15 cellular contexts compared by ENCODE assay signal in the genomic region with DNA sequence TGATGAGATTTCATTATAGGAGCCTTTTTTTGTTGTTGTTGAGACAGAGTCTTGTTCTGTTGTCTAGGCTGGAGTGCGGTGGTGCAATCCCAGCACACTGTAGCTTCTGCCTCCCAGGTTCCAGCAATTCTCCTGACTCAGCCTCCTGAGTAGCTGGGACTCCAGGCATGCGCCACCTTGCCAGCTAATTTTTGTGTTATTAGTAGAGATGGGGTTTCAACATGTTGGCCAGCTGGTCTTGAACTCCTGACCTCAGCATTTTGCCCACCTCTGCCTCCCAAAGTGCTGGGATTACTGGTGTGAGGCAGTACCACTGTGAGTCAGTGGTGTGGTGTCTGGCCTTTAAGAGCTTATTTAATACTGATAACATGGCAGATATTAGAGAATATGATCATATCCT.
DNase-seq lines count a peak whose midpoint lies in the region; ATAC-seq and TF ChIP-seq lines count a peak whose summit lies in the region.
"Had no signal": no experiment of that assay in that cellular context is flagged by ENCODE, and none has a peak within 500 bp of the region (broad histone marks: within the 10 kb centered on the region; RNA-seq: fewer than 3 reads in every experiment).

No MANE protein-coding gene starts in this region.

- H3K4me3 ChIP-seq in adipocyte (ENCODE audit: low read length) (peak overlapping the region; percentile 30), fibroblast of the aortic adventitia (ENCODE audit: low read depth, low read length) (no peak overlapping the region), neutrophil (ENCODE audit: low read depth in 1 of 2, low read length in 1 of 2) (no peak overlapping the region), H7 (ENCODE audit: insufficient read depth, low read depth, low read length) (no peak overlapping the region)

- H3K27ac ChIP-seq in neutrophil: peak overlapping the region; percentile 7
- H3K27ac ChIP-seq: parathyroid adenoma had no signal

- H3K9ac ChIP-seq in adipocyte (ENCODE audit: low read length): peak overlapping the region; percentile 57
- H3K9ac ChIP-seq: parathyroid adenoma had no signal

- H3K9me3 ChIP-seq in adipocyte (ENCODE audit: control insufficient read depth, low read length) (peaks cover 5% of the 10 kb centered on the region), neutrophil (no peaks in the 10 kb centered on the region)

- TF ChIP-seq CTCF in fibroblast of the aortic adventitia (IDR thresholded peaks at IDR 0.05; ENCODE audit: insufficient read depth, low read length) (no peak), neutrophil (IDR thresholded peaks at IDR 0.05) (no peak)

- H3K4me1 ChIP-seq in adipocyte (ENCODE audit: control insufficient read depth, insufficient read depth, low read length): peaks cover 35% of the 10 kb centered on the region
- peaks cover 23 to 27% of the 10 kb centered on the region in 2 experiments for H3K4me1 ChIP-seq in neutrophil (ENCODE audit: control insufficient read depth in 1 of 2, insufficient read depth in 1 of 2, low read depth in 1 of 2, low read length in 1 of 2)
- H3K4me1 ChIP-seq: parathyroid adenoma had no signal

- H3K36me3 ChIP-seq in adipocyte (ENCODE audit: control insufficient read depth, insufficient read depth, low read length, severe bottlenecking) (no peaks in the 10 kb centered on the region), neutrophil (no peaks in the 10 kb centered on the region), H7 (replicated peaks; ENCODE audit: control insufficient read depth, insufficient read depth, low read length) (no peaks in the 10 kb centered on the region; the same call in none of the 2 replicates)

- ATAC-seq in HG03457 (IDR thresholded peaks at IDR 0.05; ENCODE audit: unreplicated experiment): no peak

- H3K27me3 ChIP-seq in adipocyte (replicated peaks; ENCODE audit: control insufficient read depth, insufficient read depth, low read length) (no peaks in the 10 kb centered on the region), neutrophil (no peaks in the 10 kb centered on the region), H7 (ENCODE audit: control insufficient read depth, insufficient read depth, low read length) (no peaks in the 10 kb centered on the region)

- DNase-seq in EH (ENCODE audit: low read depth) (peak; percentile 31), adipocyte (ENCODE audit: low read depth) (peak; percentile 12), fibroblast of the aortic adventitia (ENCODE audit: low read depth) (peak; percentile 41), H7 (no peak), NCI-H510A (lab: John Stamatoyannopoulos, UW) (no peak)
- no peak for DNase-seq in stimulated activated CD4-positive, alpha-beta T cell treated with anti-CD3 and anti-CD28 coated beads, Interleukin-2, amount 100 ng/mL, for 24 hours
- DNase-seq: activated CD8-positive, alpha-beta memory T cell treated with anti-CD3 and anti-CD28 coated beads for 24 hours; activated naive CD4-positive, alpha-beta T cell treated with Interleukin-2 at 50 U/mL for 16 hours; midbrain; NCI-H1694; NCI-H82; SHP77 treated with DMSO at 0.1 percent for 48 hours had no signal

Comparison
In these comparisons a context has a peak if more than half of its experiments do, and no peak if none do; other contexts are left out.
1. DNase-seq: peak in EH (single experiment), adipocyte (single experiment) and fibroblast of the aortic adventitia (single experiment); none in H7 (single experiment), stimulated activated CD4-positive, alpha-beta T cell treated with anti-CD3 and anti-CD28 coated beads, Interleukin-2, amount 100 ng/mL, for 24 hours (0 of 2) and NCI-H510A (single experiment).